9 cellular contexts compared by ENCODE assay signal in genomic region chr19:48137411-48137810, GRCh38. TPM values are rescaled to one million over a fixed set of nuclear protein-coding genes. Genes with fewer than 3 reads are reported as not detected.
"Had no signal": no experiment of that assay in that cellular context is flagged by ENCODE, and none has a peak within 500 bp of the region (broad histone marks: within the 10 kb centered on the region; RNA-seq: fewer than 3 reads in every experiment).

No MANE protein-coding gene starts in this region.

- H3K4me1 ChIP-seq: HAP-1 had no signal

- H3K27ac ChIP-seq: GM23248, HL-60 had no signal

- H3K9me3 Mint-ChIP-seq: HFFc6 had no signal

- H3K9ac ChIP-seq: GM23248 had no signal

- ATAC-seq: HCT116 had no signal

- DNase-seq: GM23248, GOT3, H7, HFFc6, IMR-90, KBM-7 had no signal

- H3K9me3 ChIP-seq: HAP-1 had no signal

- H3K4me3 ChIP-seq: GM23248, HAP-1 had no signal

- H3K27ac Mint-ChIP-seq: HFFc6 had no signal

- H3K4me3 Mint-ChIP-seq: HFFc6 had no signal

- H2AFZ ChIP-seq: GM23248 had no signal

RNA-seq across cellular contexts. Expression of gene PLA2G4C, which starts 26.8 kb away (rescaled TPM):
- total RNA-seq: H7 had no signal
